In the genomic region with DNA sequence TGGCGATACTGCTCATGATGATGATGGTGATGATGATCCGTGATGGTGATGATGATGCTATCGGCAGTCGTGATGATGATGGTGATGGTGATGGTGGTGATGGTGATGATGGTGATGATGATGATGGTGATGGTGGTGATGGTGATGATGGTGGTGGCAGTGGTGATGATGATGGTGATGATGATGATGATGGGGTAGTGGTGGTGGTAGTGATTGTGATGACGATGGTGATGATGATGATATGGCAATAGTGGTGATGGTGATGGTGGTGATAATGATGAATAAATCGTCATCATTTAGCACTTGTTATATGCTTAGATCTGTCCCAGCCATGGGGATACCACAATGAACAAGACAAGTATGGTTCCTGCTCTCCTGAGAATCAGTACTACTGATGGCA, we compare ENCODE assay signal across 1 cellular context.
TF ChIP-seq lines count a peak whose summit lies in the region.

No MANE protein-coding gene starts in this region.

TF ChIP-seq in HepG2, 621 proteins besides CTCF, POLR2A, EP300 and RAD21:
- TF ChIP-seq CREB1 (IDR thresholded peaks at IDR 0.05) = peak; percentile 97
- TF ChIP-seq CREB1 (CRISPR knock-in tag; IDR thresholded peaks at IDR 0.05) = no peak
- TF ChIP-seq ETV5 (CRISPR knock-in tag; IDR thresholded peaks at IDR 0.05; ENCODE audit: borderline replicate concordance) = no peak
